In genomic region chr7:87364246-87364645, GRCh38 we compare ENCODE assay signal across 35 cellular contexts.
"Had no signal": no experiment of that assay in that cellular context is flagged by ENCODE, and none has a peak within 500 bp of the region (broad histone marks: within the 10 kb centered on the region; RNA-seq: fewer than 3 reads in every experiment).

No MANE protein-coding gene starts in this region.

- H3K27ac Mint-ChIP-seq: activated B cell treated with CpG ODN at 0.5 μM for 24 hours; activated CD4-positive, alpha-beta memory T cell treated with anti-CD3 and anti-CD28 coated beads for 36 hours; activated CD4-positive, alpha-beta T cell treated with anti-CD3 and anti-CD28 coated beads, Interleukin-2, amount 10 ng/mL, durations not matched to agents 24 days and 14 days; activated CD8-positive, alpha-beta T cell treated with anti-CD3 and anti-CD28 coated beads for 36 hours; activated naive CD4-positive, alpha-beta T cell treated with anti-CD3 and anti-CD28 coated beads for 36 hours; activated naive CD4-positive, alpha-beta T cell treated with anti-CD3 and anti-CD28 coated beads, Interleukin-2, amount 50 U/mL, for 72 hours; activated naive CD8-positive, alpha-beta T cell treated with anti-CD3 and anti-CD28 coated beads for 36 hours; activated T-cell treated with anti-CD3 and anti-CD28 coated beads, Interleukin-2, amount 50 U/mL, for 72 hours; activated T-helper 1 cell treated with anti-CD3 and anti-CD28 coated beads, Interleukin-12 subunit alpha, Interleukin-12 subunit beta, Interleukin-2, Interleukin-4 antibody, amounts not matched to agents 30 ng/mL and 10 ng/mL and 1 ng/mL, durations not matched to agents 14 hours and 24 hours and 36 hours; activated T-helper 17 cell treated with anti-CD3 and anti-CD28 coated beads, Interleukin-2, amount 50 U/mL, for 72 hours; T-helper 1 cell treated with Interleukin-12 subunit alpha and Interleukin-12 subunit beta and Interleukin-4 antibody, amounts not matched to agents 30 μg/mL and 1 μg/mL, for 36 hours; T-helper 2 cell treated with Interferon-gamma antibody and Interleukin-4, amounts not matched to agents 5 μg/mL and 100 μg/mL, for 36 hours had no signal

- H3K4me1 Mint-ChIP-seq: activated B cell treated with CpG ODN at 0.5 μM for 24 hours; activated T-helper 17 cell treated with anti-CD3 and anti-CD28 coated beads, Interleukin-2, amount 50 U/mL, for 72 hours had no signal

- H3K27me3 ChIP-seq: adrenal gland, body of pancreas, brain microvascular endothelial cell, breast epithelium had no signal

- H3K36me3 Mint-ChIP-seq: activated CD4-positive, alpha-beta memory T cell treated with anti-CD3 and anti-CD28 coated beads for 36 hours; activated naive CD4-positive, alpha-beta T cell treated with anti-CD3 and anti-CD28 coated beads, Interleukin-2, amount 50 U/mL, for 72 hours had no signal

- H3K9me3 Mint-ChIP-seq: activated B cell treated with CpG ODN at 0.5 μM for 24 hours; activated CD4-positive, alpha-beta memory T cell treated with anti-CD3 and anti-CD28 coated beads for 36 hours; activated CD4-positive, alpha-beta T cell treated with anti-CD3 and anti-CD28 coated beads, Interleukin-2, amount 10 ng/mL, durations not matched to agents 24 days and 14 days; activated CD8-positive, alpha-beta T cell treated with anti-CD3 and anti-CD28 coated beads for 36 hours; activated naive CD4-positive, alpha-beta T cell treated with anti-CD3 and anti-CD28 coated beads for 36 hours; activated naive CD4-positive, alpha-beta T cell treated with anti-CD3 and anti-CD28 coated beads, Interleukin-2, amount 50 U/mL, for 72 hours; activated naive CD8-positive, alpha-beta T cell treated with anti-CD3 and anti-CD28 coated beads for 36 hours; activated T-cell treated with anti-CD3 and anti-CD28 coated beads, Interleukin-2, amount 50 U/mL, for 4 hours; activated T-cell treated with anti-CD3 and anti-CD28 coated beads, Interleukin-2, amount 50 U/mL, for 72 hours; activated T-helper 1 cell treated with anti-CD3 and anti-CD28 coated beads, Interleukin-12 subunit alpha, Interleukin-12 subunit beta, Interleukin-2, Interleukin-4 antibody, amounts not matched to agents 30 ng/mL and 10 ng/mL and 1 ng/mL, durations not matched to agents 14 hours and 24 hours and 36 hours; activated T-helper 17 cell treated with anti-CD3 and anti-CD28 coated beads, Interleukin-2, amount 50 U/mL, for 72 hours; T-helper 1 cell treated with Interleukin-12 subunit alpha and Interleukin-12 subunit beta and Interleukin-4 antibody, amounts not matched to agents 30 μg/mL and 1 μg/mL, for 36 hours; T-helper 2 cell treated with Interferon-gamma antibody and Interleukin-4, amounts not matched to agents 5 μg/mL and 100 μg/mL, for 36 hours had no signal

- H3K27me3 Mint-ChIP-seq: activated B cell treated with CpG ODN at 0.5 μM for 24 hours; activated CD4-positive, alpha-beta memory T cell treated with anti-CD3 and anti-CD28 coated beads for 36 hours; activated CD4-positive, alpha-beta T cell treated with anti-CD3 and anti-CD28 coated beads, Interleukin-2, amount 10 ng/mL, durations not matched to agents 24 days and 14 days; activated CD8-positive, alpha-beta T cell treated with anti-CD3 and anti-CD28 coated beads for 36 hours; activated naive CD8-positive, alpha-beta T cell treated with anti-CD3 and anti-CD28 coated beads for 36 hours; activated T-helper 17 cell treated with anti-CD3 and anti-CD28 coated beads, Interleukin-2, amount 50 U/mL, for 72 hours had no signal

- H3K4me1 ChIP-seq: adrenal gland, body of pancreas, breast epithelium had no signal

- H3K9me3 ChIP-seq: adrenal gland, body of pancreas, breast epithelium had no signal

- DNase-seq: activated B cell treated with CpG ODN at 0.5 μM for 24 hours; activated CD4-positive, alpha-beta memory T cell treated with anti-CD3 and anti-CD28 coated beads for 36 hours; activated CD4-positive, alpha-beta T cell treated with anti-CD3 and anti-CD28 coated beads for 4 hours; activated CD4-positive, alpha-beta T cell treated with anti-CD3 and anti-CD28 coated beads, Interleukin-2, amount 10 ng/mL, durations not matched to agents 24 days and 14 days; activated CD4-positive, alpha-beta T cell treated with anti-CD3 and anti-CD28 coated beads, Interleukin-2, amount 50 U/mL, for 1 hour; activated CD4-positive, alpha-beta T cell treated with anti-CD3 and anti-CD28 coated beads, Interleukin-2, amount 50 U/mL, for 4 hours; activated CD4-positive, CD25-positive, alpha-beta regulatory T cell treated with anti-CD3 and anti-CD28 coated beads, Interleukin-2, amount 50 U/mL, for 72 hours; activated CD8-positive, alpha-beta memory T cell treated with anti-CD3 and anti-CD28 coated beads, Interleukin-2, amount 50 U/mL, for 4 hours; activated CD8-positive, alpha-beta T cell treated with anti-CD3 and anti-CD28 coated beads for 36 hours; activated effector memory CD4-positive, alpha-beta T cell treated with anti-CD3 and anti-CD28 coated beads, Interleukin-2, amount 50 U/mL, for 16 hours; activated gamma-delta T cell treated with Interleukin-2 at 50 U/mL for 16 hours; activated naive CD4-positive, alpha-beta T cell; activated naive CD4-positive, alpha-beta T cell treated with anti-CD3 and anti-CD28 coated beads for 36 hours; activated naive CD4-positive, alpha-beta T cell treated with anti-CD3 and anti-CD28 coated beads, Interleukin-2, amount 50 U/mL, for 16 hours; activated naive CD8-positive, alpha-beta T cell treated with anti-CD3 and anti-CD28 coated beads for 36 hours; activated T-cell treated with anti-CD3 and anti-CD28 coated beads for 4 hours; activated T-cell treated with anti-CD3 and anti-CD28 coated beads, Interleukin-2, amount 50 U/mL, for 1 hour; activated T-cell treated with anti-CD3 and anti-CD28 coated beads, Interleukin-2, amount 50 U/mL, for 4 hours; activated T-cell treated with anti-CD3 and anti-CD28 coated beads, Interleukin-2, amount 50 U/mL, for 72 hours; adrenal gland; amniotic stem cell; aorta; body of pancreas; brain microvascular endothelial cell; central memory CD4-positive, alpha-beta T cell; T-helper 1 cell; T-helper 2 cell; T-helper 9 cell had no signal

- H3K4me3 Mint-ChIP-seq: activated B cell treated with CpG ODN at 0.5 μM for 24 hours; activated CD4-positive, alpha-beta memory T cell treated with anti-CD3 and anti-CD28 coated beads for 36 hours; activated CD4-positive, alpha-beta T cell treated with anti-CD3 and anti-CD28 coated beads, Interleukin-2, amount 10 ng/mL, durations not matched to agents 24 days and 14 days; activated CD8-positive, alpha-beta T cell treated with anti-CD3 and anti-CD28 coated beads for 36 hours; activated naive CD4-positive, alpha-beta T cell treated with anti-CD3 and anti-CD28 coated beads for 36 hours; activated naive CD8-positive, alpha-beta T cell treated with anti-CD3 and anti-CD28 coated beads for 36 hours; activated T-cell treated with anti-CD3 and anti-CD28 coated beads, Interleukin-2, amount 50 U/mL, for 4 hours; activated T-cell treated with anti-CD3 and anti-CD28 coated beads, Interleukin-2, amount 50 U/mL, for 72 hours; activated T-helper 1 cell treated with anti-CD3 and anti-CD28 coated beads, Interleukin-12 subunit alpha, Interleukin-12 subunit beta, Interleukin-2, Interleukin-4 antibody, amounts not matched to agents 30 ng/mL and 10 ng/mL and 1 ng/mL, durations not matched to agents 14 hours and 24 hours and 36 hours; activated T-helper 17 cell treated with anti-CD3 and anti-CD28 coated beads, Interleukin-2, amount 50 U/mL, for 72 hours; T-helper 1 cell treated with Interleukin-12 subunit alpha and Interleukin-12 subunit beta and Interleukin-4 antibody, amounts not matched to agents 30 μg/mL and 1 μg/mL, for 36 hours; T-helper 2 cell treated with Interferon-gamma antibody and Interleukin-4, amounts not matched to agents 5 μg/mL and 100 μg/mL, for 36 hours had no signal

- H3K4me3 ChIP-seq: adrenal gland, body of pancreas, breast epithelium had no signal

- H3K36me3 ChIP-seq: adrenal gland, brain microvascular endothelial cell, breast epithelium had no signal

- ATAC-seq: activated CD8-positive, alpha-beta T cell treated with anti-CD3 and anti-CD28 coated beads for 36 hours; activated naive CD4-positive, alpha-beta T cell treated with anti-CD3 and anti-CD28 coated beads, Interleukin-2, amount 50 U/mL, for 72 hours; activated T-cell treated with anti-CD3 and anti-CD28 coated beads, Interleukin-2, amount 50 U/mL, for 4 hours; activated T-cell treated with anti-CD3 and anti-CD28 coated beads, Interleukin-2, amount 50 U/mL, for 72 hours; activated T-helper 17 cell treated with anti-CD3 and anti-CD28 coated beads, Interleukin-2, amount 50 U/mL, for 72 hours; body of pancreas had no signal

- H3K27ac ChIP-seq: adrenal gland, body of pancreas, brain microvascular endothelial cell, breast epithelium, VCaP had no signal
